ENCODE assay signal across 20 cellular contexts in the genomic region with DNA sequence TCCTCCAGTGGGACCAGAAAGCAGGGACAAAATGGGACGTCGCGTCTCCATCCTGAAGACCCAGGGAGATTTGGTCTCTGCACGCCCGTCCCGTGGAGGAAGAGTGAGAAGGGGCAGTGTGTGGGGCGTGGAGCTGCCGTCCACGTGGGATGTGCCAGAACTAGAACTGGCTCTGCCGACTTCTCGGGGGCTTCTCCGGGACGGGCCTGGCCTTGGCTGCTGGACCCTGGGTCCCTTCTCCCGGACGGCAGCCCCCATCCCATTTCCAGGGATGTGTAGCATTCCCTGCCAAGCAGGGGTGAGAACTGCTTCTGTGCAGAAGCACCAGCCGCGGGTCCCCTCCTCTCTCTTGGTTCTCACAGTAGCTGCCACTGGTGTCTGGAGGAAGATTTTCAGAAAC. TPM values are rescaled to one million over a fixed set of nuclear protein-coding genes. Genes with fewer than 3 reads are reported as not detected.
"Had no signal": no experiment of that assay in that cellular context is flagged by ENCODE, and none has a peak within 500 bp of the region (broad histone marks: within the 10 kb centered on the region; RNA-seq: fewer than 3 reads in every experiment).

No MANE protein-coding gene starts in this region.

- H3K4me3 ChIP-seq: K562, SJCRH30 had no signal

- ATAC-seq: K562, SK-N-SH treated with all-trans-retinoic acid at 6 μM for 48 hours had no signal

- H3K36me3 ChIP-seq: SJCRH30 had no signal

- H3K4me1 ChIP-seq: SJCRH30 had no signal

- H3K27me3 Mint-ChIP-seq: IgD-negative memory B cell had no signal

- H3K27me3 ChIP-seq: SJCRH30 had no signal

- H3K9me3 Mint-ChIP-seq: IgD-negative memory B cell had no signal

- H3K4me3 Mint-ChIP-seq: IgD-negative memory B cell had no signal

- DNase-seq: Kasumi-1, MM.1S, NCI-H1092 treated with DMSO at 0.1 percent for 48 hours, NCI-H1436, NCI-H187, NCI-H2029, NCI-H2081 treated with DMSO at 0.1 percent for 48 hours, NCI-H2171, NCI-H226, NCI-H510A, NCI-H524 treated with DMSO at 0.1 percent for 48 hours, NCI-H774, RPMI8226, SHP77, SJCRH30 had no signal

- H3K27ac Mint-ChIP-seq: IgD-negative memory B cell had no signal

- H3K9me3 ChIP-seq: SJCRH30 had no signal

- H3K27ac ChIP-seq: HL-60, KMS-11, SJCRH30 had no signal

RNA-seq across cellular contexts. Expression of a gene that starts 18.8 kb away (rescaled TPM):
- total RNA-seq: K562, SJCRH30 had no signal
- polyA plus RNA-seq: IgD-negative memory B cell had no signal
